ENCODE assay signal across 24 cellular contexts in the genomic region with DNA sequence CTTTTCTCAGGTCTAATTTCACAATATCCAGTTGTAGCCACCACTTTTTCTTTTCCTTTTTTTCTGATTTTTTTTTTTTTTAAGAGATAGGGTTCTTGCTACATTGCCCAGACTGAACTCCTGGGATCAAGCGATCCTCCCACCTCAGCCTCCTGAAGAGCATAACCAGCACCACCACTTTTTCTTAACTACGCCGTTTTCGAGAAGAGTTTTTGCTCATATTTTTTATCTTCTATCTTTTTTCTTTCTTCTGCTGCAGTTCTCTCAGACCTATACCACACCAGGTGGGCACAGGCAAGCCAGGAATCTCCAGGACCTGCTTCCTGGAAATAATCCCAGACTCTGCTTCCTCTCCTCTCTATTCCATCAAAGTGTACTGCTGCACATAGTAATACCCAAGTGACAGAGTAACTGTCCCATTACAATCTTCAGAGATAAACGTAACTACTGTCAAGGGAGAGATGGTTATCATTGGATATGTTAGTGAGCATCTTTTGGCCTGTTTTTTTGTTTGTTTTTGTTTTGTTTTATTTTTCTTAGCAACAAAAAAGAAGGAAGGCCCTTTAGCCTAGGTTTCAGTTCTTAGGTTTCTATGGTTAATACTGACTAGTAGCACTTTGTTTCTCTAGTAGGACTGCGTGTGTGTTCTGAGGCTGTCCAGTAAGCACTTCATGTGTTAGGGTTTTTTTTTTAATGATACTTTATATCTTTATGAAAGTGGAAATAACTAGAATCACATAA. TPM values are rescaled to one million over a fixed set of nuclear protein-coding genes. Genes with fewer than 3 reads are reported as not detected.
DNase-seq lines count a peak whose midpoint lies in the region; ATAC-seq and TF ChIP-seq lines count a peak whose summit lies in the region.
"Had no signal": no experiment of that assay in that cellular context is flagged by ENCODE, and none has a peak within 500 bp of the region (broad histone marks: within the 10 kb centered on the region; RNA-seq: fewer than 3 reads in every experiment).

No MANE protein-coding gene starts in this region.

- ATAC-seq in GM18511 (IDR thresholded peaks at IDR 0.05; ENCODE audit: unreplicated experiment) = peak; percentile 20
- peak; percentile 26 for ATAC-seq in HG03196 (IDR thresholded peaks at IDR 0.05; ENCODE audit: unreplicated experiment)
- ATAC-seq in GM21717 (IDR thresholded peaks at IDR 0.05; ENCODE audit: unreplicated experiment) = no peak
- ATAC-seq: activated T-helper 17 cell treated with anti-CD3 and anti-CD28 coated beads, Interleukin-2, amount 50 U/mL, for 72 hours; HCT116; heart left ventricle; left ventricle myocardium superior; mucosa of descending colon had no signal

- DNase-seq in UCSD-AML1 (lab: John Stamatoyannopoulos, UW; ENCODE audit: unreplicated experiment) (no peak), Caco-2 (no peak), nucleus accumbens (lab: John Stamatoyannopoulos, UW) (no peak)
- DNase-seq: activated CD4-positive, alpha-beta T cell treated with anti-CD3 and anti-CD28 coated beads for 1 hour; activated naive CD8-positive, alpha-beta T cell treated with anti-CD3 and anti-CD28 coated beads, Interleukin-2, amount 10 ng/mL, durations not matched to agents 7 days and 5 days; CD4-positive, CD25-positive, alpha-beta regulatory T cell; colonic mucosa; DMS79; heart left ventricle; left ventricle myocardium superior; mucosa of descending colon; NCI-H2227 treated with DMSO at 0.1 percent for 48 hours; SK-N-SH; substantia nigra; T1000 had no signal

- H3K9me2 ChIP-seq in SU-DHL-6 (replicated peaks; ENCODE audit: insufficient read depth, low read length) = no peaks in the 10 kb centered on the region
- H3K9me2 ChIP-seq: SK-N-SH had no signal

- H3K27me3 Mint-ChIP-seq in Caco-2 (ENCODE audit: insufficient read depth, unreplicated experiment) = no peaks in the 10 kb centered on the region
- H3K27me3 Mint-ChIP-seq: activated naive CD8-positive, alpha-beta T cell treated with anti-CD3 and anti-CD28 coated beads, Interleukin-2, amount 10 ng/mL, durations not matched to agents 7 days and 5 days; activated T-helper 17 cell treated with anti-CD3 and anti-CD28 coated beads, Interleukin-2, amount 50 U/mL, for 72 hours had no signal

- no peak overlapping the region for H3K27ac Mint-ChIP-seq in Caco-2 (ENCODE audit: unreplicated experiment)
- H3K27ac Mint-ChIP-seq: activated naive CD8-positive, alpha-beta T cell treated with anti-CD3 and anti-CD28 coated beads, Interleukin-2, amount 10 ng/mL, durations not matched to agents 7 days and 5 days; activated T-helper 17 cell treated with anti-CD3 and anti-CD28 coated beads, Interleukin-2, amount 50 U/mL, for 72 hours; CD4-positive, CD25-positive, alpha-beta regulatory T cell had no signal

- H3K4me3 ChIP-seq in BLaER1 (peak overlapping the region; percentile 73), SU-DHL-6 (ENCODE audit: insufficient read depth, low read length, poor library complexity, severe bottlenecking) (no peak overlapping the region), Caco-2 (ENCODE audit: low read depth, low read length) (no peak overlapping the region)
- H3K4me3 ChIP-seq: colonic mucosa, heart left ventricle, mucosa of descending colon had no signal

- peaks cover 66% of the 10 kb centered on the region for H3F3A ChIP-seq in SU-DHL-6 (ENCODE audit: insufficient read depth)

- H3K9ac ChIP-seq in BLaER1 (peak overlapping the region; percentile 89; the same call in 1 of the 2 replicates), SU-DHL-6 (ENCODE audit: low read length) (peak overlapping the region; percentile 58)
- H3K9ac ChIP-seq: SK-N-SH had no signal

- no peak overlapping the region for H2AFZ ChIP-seq in SU-DHL-6 (ENCODE audit: low read depth, low read length, severe bottlenecking)

- H3K4me1 ChIP-seq in BLaER1 (peaks cover 73% of the 10 kb centered on the region), Caco-2 (no peaks in the 10 kb centered on the region)
- H3K4me1 ChIP-seq: colonic mucosa had no signal

- no TSS peak for BruUV-seq in Caco-2 (replicated peaks; lab: Mats Ljungman, UMichigan)

- H4K20me1 ChIP-seq in BLaER1 (peaks cover 53% of the 10 kb centered on the region), SU-DHL-6 (ENCODE audit: low read depth, low read length) (no peaks in the 10 kb centered on the region)

- no peaks in the 10 kb centered on the region for H3K27me3 ChIP-seq in BLaER1
- no peaks in the 10 kb centered on the region for H3K27me3 ChIP-seq in SU-DHL-6 (ENCODE audit: low read length)
- H3K27me3 ChIP-seq in Caco-2 (replicated peaks; ENCODE audit: control insufficient read depth, insufficient read depth, low read length) = no peaks in the 10 kb centered on the region
- H3K27me3 ChIP-seq: colonic mucosa, heart left ventricle, neutrophil had no signal

- peaks cover 100% of the 10 kb centered on the region for H3K79me2 ChIP-seq in SU-DHL-6 (ENCODE audit: insufficient read depth, low read length)

- no peaks in the 10 kb centered on the region for H3K36me3 Mint-ChIP-seq in Caco-2 (ENCODE audit: insufficient read depth, unreplicated experiment)
- H3K36me3 Mint-ChIP-seq: activated naive CD8-positive, alpha-beta T cell treated with anti-CD3 and anti-CD28 coated beads, Interleukin-2, amount 10 ng/mL, durations not matched to agents 7 days and 5 days; immature natural killer cell had no signal

- H3K27ac ChIP-seq in BLaER1 = peak overlapping the region; percentile 89
- peak overlapping the region; percentile 92 for H3K27ac ChIP-seq in SU-DHL-6 (ENCODE audit: low read depth, low read length)
- H3K27ac ChIP-seq: colonic mucosa, heart left ventricle, neutrophil had no signal

- H3K9me3 ChIP-seq in BLaER1 (peaks cover 17% of the 10 kb centered on the region; the same call in 1 of the 2 replicates), SU-DHL-6 (ENCODE audit: insufficient read depth, low read length) (no peaks in the 10 kb centered on the region), Caco-2 (no peaks in the 10 kb centered on the region)
- H3K9me3 ChIP-seq: colonic mucosa, heart left ventricle, mucosa of descending colon, neutrophil, SK-N-SH had no signal

- no peaks in the 10 kb centered on the region for H3K4me1 Mint-ChIP-seq in Caco-2 (ENCODE audit: low read depth, unreplicated experiment)
- H3K4me1 Mint-ChIP-seq: activated T-helper 17 cell treated with anti-CD3 and anti-CD28 coated beads, Interleukin-2, amount 50 U/mL, for 72 hours had no signal

- CTCF ChIA-PET in Caco-2 (lab: Charles Lee) = no interaction called here

- no peaks in the 10 kb centered on the region for H3K9me3 Mint-ChIP-seq in Caco-2 (ENCODE audit: unreplicated experiment)
- H3K9me3 Mint-ChIP-seq: activated naive CD8-positive, alpha-beta T cell treated with anti-CD3 and anti-CD28 coated beads, Interleukin-2, amount 10 ng/mL, durations not matched to agents 7 days and 5 days; activated T-helper 17 cell treated with anti-CD3 and anti-CD28 coated beads, Interleukin-2, amount 50 U/mL, for 72 hours; immature natural killer cell had no signal

- intact Hi-C loops in Caco-2 (cut with micrococcal nuclease; ENCODE audit: unreplicated experiment) = no loop called here

- TF ChIP-seq CTCF in SU-DHL-6 (IDR thresholded peaks at IDR 0.05; ENCODE audit: insufficient read depth, low read length, poor library complexity, severe bottlenecking) (no peak), Caco-2 (IDR thresholded peaks at IDR 0.05; ENCODE audit: insufficient read depth in 1 of 2, low read depth in 1 of 2, low read length in 1 of 2, severe bottlenecking in 1 of 2, unreplicated experiment in 1 of 2) (no peak)

- POLR2A ChIA-PET in Caco-2 (lab: Charles Lee) = no interaction called here

- no peak overlapping the region for H3K4me3 Mint-ChIP-seq in Caco-2 (ENCODE audit: unreplicated experiment)
- H3K4me3 Mint-ChIP-seq: activated naive CD8-positive, alpha-beta T cell treated with anti-CD3 and anti-CD28 coated beads, Interleukin-2, amount 10 ng/mL, durations not matched to agents 7 days and 5 days; activated T-helper 17 cell treated with anti-CD3 and anti-CD28 coated beads, Interleukin-2, amount 50 U/mL, for 72 hours; CD4-positive, CD25-positive, alpha-beta regulatory T cell; immature natural killer cell had no signal

- H3K36me3 ChIP-seq in BLaER1 = peaks cover 35% of the 10 kb centered on the region
- peaks cover 6% of the 10 kb centered on the region; the same call in 1 of the 2 replicates for H3K36me3 ChIP-seq in SU-DHL-6 (ENCODE audit: low read length)
- H3K36me3 ChIP-seq in Caco-2 (ENCODE audit: control insufficient read depth, insufficient read depth, low read length) = no peaks in the 10 kb centered on the region
- H3K36me3 ChIP-seq: colonic mucosa, heart left ventricle, neutrophil had no signal

- H3K4me2 ChIP-seq in BLaER1 = peak overlapping the region; percentile 94
- H3K4me2 ChIP-seq in SU-DHL-6 (ENCODE audit: low read depth, low read length, poor library complexity, severe bottlenecking) = peak overlapping the region; percentile 83
- H3K4me2 ChIP-seq: SK-N-SH had no signal

RNA-seq across cellular contexts. Expression of a gene that starts 59.2 kb away (rescaled TPM):
- 0.63 and 1.7 TPM in 2 replicates for total RNA-seq in Caco-2 (2022)
